Comparison of ENCODE assay signal across 12 cellular contexts in the genomic region with DNA sequence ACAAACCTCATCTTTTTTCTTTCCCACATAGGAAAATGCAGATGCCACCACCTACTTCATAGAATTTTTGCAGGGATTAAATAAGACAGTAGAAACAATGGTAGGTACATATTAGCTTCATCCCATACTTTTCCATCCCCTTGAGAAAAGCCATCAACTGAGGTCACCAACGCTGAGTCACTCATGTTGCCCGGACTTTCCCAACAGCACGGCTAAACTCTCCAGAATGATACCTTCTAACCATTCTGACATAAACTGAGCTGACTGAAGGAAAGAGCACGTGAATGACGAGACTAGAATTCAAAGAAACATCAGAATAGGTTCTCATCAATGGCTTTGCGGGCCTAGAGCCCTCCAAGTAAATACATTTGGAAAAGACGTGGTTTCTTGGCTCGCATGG.
DNase-seq lines count a peak whose midpoint lies in the region; ATAC-seq, FAIRE-seq and TF ChIP-seq lines count a peak whose summit lies in the region.
"Had no signal": no experiment of that assay in that cellular context is flagged by ENCODE, and none has a peak within 500 bp of the region (broad histone marks: within the 10 kb centered on the region; RNA-seq: fewer than 3 reads in every experiment).

No MANE protein-coding gene starts in this region.

- 78 to 84% methylated on average over 8 of the region's 8 CpGs for WGBS in sigmoid colon, 2 donors

- peak overlapping the region; percentile 50 to 79 for H3K27ac ChIP-seq in coronary artery
- H3K27ac ChIP-seq in sigmoid colon = peak overlapping the region; percentile 24 to 71 (median 58)

- no peak for TF ChIP-seq EP300 in sigmoid colon (IDR thresholded peaks at IDR 0.05)

- H3K27me3 ChIP-seq in sigmoid colon = no peaks in the 10 kb centered on the region

- H3K36me3 ChIP-seq in sigmoid colon = no peaks in the 10 kb centered on the region

- DNase-seq in ELR (ENCODE audit: low read depth) (peak; percentile 5), coronary artery (ENCODE audit: low spot score) (no peak), sigmoid colon (no peak), HTR-8/SVneo (ENCODE audit: insufficient read length, low spot score) (no peak), globus pallidus (ENCODE audit: low spot score) (no peak)
- no peak for DNase-seq in stimulated activated CD4-positive, alpha-beta T cell treated with anti-CD3 and anti-CD28 coated beads, Interleukin-2, amount 100 ng/mL, for 48 hours
- DNase-seq in effector CD8-positive, alpha-beta T cell (lab: John Stamatoyannopoulos, UW) = no peak
- DNase-seq: CD4-positive, CD25-positive, alpha-beta regulatory T cell; HFFc6; NCI-H2227 treated with DMSO at 0.1 percent for 48 hours had no signal

- no peak for FAIRE-seq in HTR-8/SVneo (lab: Jason Lieb, UNC)
- FAIRE-seq: TTC549 had no signal

- no peak overlapping the region for H3K4me3 ChIP-seq in coronary artery
- H3K4me3 ChIP-seq in sigmoid colon = no peak overlapping the region

- peaks cover 0 to 15% (median 5%) of the 10 kb centered on the region in 4 donors for H3K4me1 ChIP-seq in sigmoid colon

- TF ChIP-seq POLR2A in sigmoid colon (IDR thresholded peaks at IDR 0.05) = no peak

- peak; percentile 5 for ATAC-seq in HG02981 (IDR thresholded peaks at IDR 0.05; ENCODE audit: unreplicated experiment)

- no peak for TF ChIP-seq CTCF in coronary artery (IDR thresholded peaks at IDR 0.05)
- TF ChIP-seq CTCF in sigmoid colon (IDR thresholded peaks at IDR 0.05) = no peak

- H3K9me3 ChIP-seq in sigmoid colon = no peaks in the 10 kb centered on the region

- intact Hi-C loops in sigmoid colon (cut with DNase I) = no loop called here
